ENCODE assay signal across 22 cellular contexts in genomic region chr6:111912904-111913303, GRCh38.
"Had no signal": no experiment of that assay in that cellular context is flagged by ENCODE, and none has a peak within 500 bp of the region (broad histone marks: within the 10 kb centered on the region; RNA-seq: fewer than 3 reads in every experiment).

No MANE protein-coding gene starts in this region.

- H3K9me3 ChIP-seq: colonic mucosa, esophagus squamous epithelium, gastroesophageal sphincter, mucosa of descending colon, neutrophil, psoas muscle, spleen, stomach, thoracic aorta, transverse colon had no signal

- H3K36me3 ChIP-seq: colonic mucosa, esophagus squamous epithelium, gastroesophageal sphincter, neutrophil, spleen, stomach, thoracic aorta, transverse colon had no signal

- H3K27me3 ChIP-seq: colonic mucosa, esophagus squamous epithelium, gastroesophageal sphincter, neutrophil, spleen, stomach, transverse colon had no signal

- H3K4me3 ChIP-seq: colonic mucosa, esophagus squamous epithelium, gastroesophageal sphincter, mucosa of descending colon, psoas muscle, spleen, stomach, thoracic aorta, transverse colon had no signal

- H3K36me3 Mint-ChIP-seq: naive thymus-derived CD8-positive, alpha-beta T cell had no signal

- H3K27me3 Mint-ChIP-seq: naive thymus-derived CD8-positive, alpha-beta T cell had no signal

- H3K4me3 Mint-ChIP-seq: naive thymus-derived CD8-positive, alpha-beta T cell had no signal

- ATAC-seq: gastroesophageal sphincter; left lobe of liver; mucosa of descending colon; naive thymus-derived CD8-positive, alpha-beta T cell; psoas muscle; sciatic nerve had no signal

- DNase-seq: colonic mucosa; dermis blood vessel endothelial cell; esophagus squamous epithelium; foreskin fibroblast; glutamatergic neuron; islet precursor cell; mammary epithelial cell; mucosa of descending colon; naive thymus-derived CD8-positive, alpha-beta T cell; psoas muscle; retina; spleen; stimulated activated CD4-positive, alpha-beta T cell treated with anti-CD3 and anti-CD28 coated beads, Interleukin-15, amount 100 ng/mL, for 24 hours; stimulated activated CD4-positive, alpha-beta T cell treated with anti-CD3 and anti-CD28 coated beads, Interleukin-2, amount 100 ng/mL, for 24 hours; stomach; substantia nigra; transverse colon had no signal

- H3K4me1 ChIP-seq: colonic mucosa, esophagus squamous epithelium, gastroesophageal sphincter, psoas muscle, spleen, stomach, transverse colon had no signal

- H3K27ac ChIP-seq: colonic mucosa, esophagus squamous epithelium, gastroesophageal sphincter, neutrophil, psoas muscle, spleen, stomach, thoracic aorta, transverse colon had no signal
